8 cellular contexts compared by ENCODE assay signal in genomic region chr5:154940772-154941620, GRCh38. TPM values are rescaled to one million over a fixed set of nuclear protein-coding genes. Genes with fewer than 3 reads are reported as not detected.
A peak's percentile ranks its signal among the peaks of the same experiment; 100 is the strongest.
DNase-seq lines count a peak whose midpoint lies in the region; ATAC-seq, FAIRE-seq and TF ChIP-seq lines count a peak whose summit lies in the region.

MRPL22 (plus strand) TSS chr5:154941073; CDS start chr5:154941111, 38 bp downstream.

- peaks cover 41% of the 10 kb centered on the region for H3K4me1 Mint-ChIP-seq in activated T-cell treated with anti-CD3 and anti-CD28 coated beads, Interleukin-2, amount 50 U/mL, for 72 hours (ENCODE audit: low read depth)

- peak within 1 kb of the TSS; percentile 76 for H2AFZ ChIP-seq in Karpas-422 (ENCODE audit: low read length)

- peak within 1 kb of the TSS; percentile 91 to 95 for H3K4me3 Mint-ChIP-seq in activated T-cell treated with anti-CD3 and anti-CD28 coated beads, Interleukin-2, amount 50 U/mL, for 72 hours

- H3K27me3 ChIP-seq in Karpas-422 (ENCODE audit: low read length) (no peaks in the 10 kb centered on the region), esophagus squamous epithelium (no peaks in the 10 kb centered on the region), muscle layer of duodenum (ENCODE audit: low read depth, low read length) (no peaks in the 10 kb centered on the region)

- no peaks in the 10 kb centered on the region for H3K9me3 Mint-ChIP-seq in activated T-cell treated with anti-CD3 and anti-CD28 coated beads, Interleukin-2, amount 50 U/mL, for 72 hours

- H4K20me1 ChIP-seq in Karpas-422 (ENCODE audit: insufficient read depth, low read depth, low read length), result 0 out of 2 replicates have a peak, but pooled peaks cover 1% of the 10 kb centered on the region

- peaks cover 2% of the 10 kb centered on the region; the same call in 1 of the 2 replicates for H3K36me3 ChIP-seq in Karpas-422 (ENCODE audit: insufficient read depth, low read length)
- H3K36me3 ChIP-seq in esophagus squamous epithelium, result no peaks in the 10 kb centered on the region
- H3K36me3 ChIP-seq in muscle layer of duodenum (ENCODE audit: control insufficient read depth in 1 of 2, insufficient read depth in 2 of 2, low read length in 2 of 2), result no peaks in the 10 kb centered on the region

- DNase-seq in DMS79 (lab: John Stamatoyannopoulos, UW) (peak; percentile 67), Karpas-422 (peak; percentile 97), RCC 7860 (ENCODE audit: low spot score) (peak; percentile 80), esophagus squamous epithelium (lab: John Stamatoyannopoulos, UW) (peak; percentile 59)
- DNase-seq in activated T-cell treated with anti-CD3 and anti-CD28 coated beads, Interleukin-2, amount 50 U/mL, for 72 hours, result peak; percentile 94 to 95
- peak; percentile 89 for DNase-seq in stimulated activated CD8-positive, alpha-beta memory T cell treated with anti-CD3 and anti-CD28 coated beads, Interleukin-7, amount 100 ng/mL, for 24 hours (ENCODE audit: low read depth)

- ATAC-seq in GM21786 (IDR thresholded peaks at IDR 0.05; ENCODE audit: unreplicated experiment), result peak; percentile 51
- peak; percentile 60 to 71 for ATAC-seq in activated T-cell treated with anti-CD3 and anti-CD28 coated beads, Interleukin-2, amount 50 U/mL, for 72 hours (replicated peaks in 1 of 2)

- TF ChIP-seq POLR2A in esophagus squamous epithelium (IDR thresholded peaks at IDR 0.05), result peak in 2 of 4 donors; percentile 41 to 64

- peak in 4 of 6 experiments; percentile 13 to 48 (median 38) for TF ChIP-seq CTCF in esophagus squamous epithelium (IDR thresholded peaks at IDR 0.05)

- no peaks in the 10 kb centered on the region for H3K9me3 ChIP-seq in Karpas-422 (ENCODE audit: low read length)
- no peaks in the 10 kb centered on the region for H3K9me3 ChIP-seq in esophagus squamous epithelium
- no peaks in the 10 kb centered on the region for H3K9me3 ChIP-seq in muscle layer of duodenum (ENCODE audit: control insufficient read depth in 1 of 2, low read length in 2 of 2)

- peak within 1 kb of the TSS; percentile 96 for H3K27ac Mint-ChIP-seq in activated T-cell treated with anti-CD3 and anti-CD28 coated beads, Interleukin-2, amount 50 U/mL, for 72 hours

- H3K4me3 ChIP-seq in Karpas-422 (ENCODE audit: low read length), result peak within 1 kb of the TSS; percentile 80
- H3K4me3 ChIP-seq in esophagus squamous epithelium, result peak within 1 kb of the TSS; percentile 66 to 92 (median 73)
- H3K4me3 ChIP-seq in muscle layer of duodenum (ENCODE audit: low read depth in 1 of 2, low read length in 2 of 2), result peak within 1 kb of the TSS; percentile 81 to 99

- WGBS in esophagus squamous epithelium, 2 donors, result 1 to 2% methylated on average over 20 to 28 of the region's 40 CpGs

- H3K9ac ChIP-seq in Karpas-422 (ENCODE audit: low read length), result peak within 1 kb of the TSS; percentile 80

- no peaks in the 10 kb centered on the region for H3K9me2 ChIP-seq in Karpas-422 (replicated peaks; ENCODE audit: insufficient read depth, low read length)

- H3K79me2 ChIP-seq in Karpas-422 (ENCODE audit: low read length), result peaks cover 69% of the 10 kb centered on the region

- H3K4me1 ChIP-seq in Karpas-422 (ENCODE audit: low read length) (peaks cover 47% of the 10 kb centered on the region), esophagus squamous epithelium (peaks cover 10 to 66% (median 36%) of the 10 kb centered on the region in 3 donors), muscle layer of duodenum (ENCODE audit: control insufficient read depth in 1 of 2, insufficient read depth in 2 of 2, low read length in 2 of 2) (peaks cover 23 to 33% of the 10 kb centered on the region in 2 donors)

- no peak for FAIRE-seq in RCC 7860 (lab: Jason Lieb, UNC)

- no peaks in the 10 kb centered on the region for H3K27me3 Mint-ChIP-seq in activated T-cell treated with anti-CD3 and anti-CD28 coated beads, Interleukin-2, amount 50 U/mL, for 72 hours (ENCODE audit: low read depth)

- peak within 1 kb of the TSS; percentile 50 for H3K27ac ChIP-seq in Karpas-422 (ENCODE audit: low read length)
- peak within 1 kb of the TSS; percentile 79 to 89 (median 84) for H3K27ac ChIP-seq in esophagus squamous epithelium
- peak within 1 kb of the TSS; percentile 88 for H3K27ac ChIP-seq in muscle layer of duodenum (ENCODE audit: low read length)

- peak within 1 kb of the TSS; percentile 77 for H3K4me2 ChIP-seq in Karpas-422 (ENCODE audit: low read depth, low read length, poor library complexity, severe bottlenecking)

- H3K36me3 Mint-ChIP-seq in activated T-cell treated with anti-CD3 and anti-CD28 coated beads, Interleukin-2, amount 50 U/mL, for 72 hours (ENCODE audit: insufficient read depth in 2 of 2), result peaks cover 3 to 5% of the 10 kb centered on the region in 2 donors

- intact Hi-C loops in esophagus squamous epithelium (cut with DNase I), result no loop called here

RNA-seq across cellular contexts. Expression of gene MRPL22, which starts in this region (rescaled TPM):
- total RNA-seq in Karpas-422 (2014; rRNA removed; shearing (Covaris generic); ENCODE audit: low replicate concordance), result 21.3 and 35.0 TPM in 2 replicates
- 10 to 100 TPM; 67.5 to 78.0 TPM for total RNA-seq in activated T-cell treated with anti-CD3 and anti-CD28 coated beads, Interleukin-2, amount 50 U/mL, for 72 hours
- total RNA-seq in esophagus squamous epithelium, result 10 to 100 TPM; 17.0 to 29.9 (median 21.6) TPM

Comparison
In these comparisons a context has a peak if more than half of its experiments do, and no peak if none do; other contexts are left out.
1. Peak in every context shown above with its lines: DNase-seq, ATAC-seq, H3K4me3 ChIP-seq and H3K27ac ChIP-seq.